In the genomic region with DNA sequence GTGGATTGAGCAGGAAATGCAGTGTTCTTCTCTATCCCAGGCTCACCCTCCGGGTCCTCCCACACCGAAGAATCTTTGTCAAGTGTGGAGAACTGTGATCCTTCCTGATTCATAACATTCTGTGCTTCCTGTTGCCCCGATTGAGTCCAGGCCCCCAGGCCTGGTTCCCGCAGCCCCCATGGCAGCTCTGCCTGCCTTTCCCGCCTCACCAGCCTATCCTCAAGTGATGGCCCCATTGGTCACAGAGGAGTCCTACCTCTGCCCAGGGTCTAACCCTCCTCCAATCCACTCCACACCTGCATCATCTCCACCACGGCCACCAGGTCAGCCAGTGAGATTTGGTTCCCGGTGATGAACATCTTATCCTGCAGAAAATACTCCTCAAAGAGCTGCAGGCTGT, we compare ENCODE assay signal across 4 cellular contexts. TPM values are rescaled to one million over a fixed set of nuclear protein-coding genes. Genes with fewer than 3 reads are reported as not detected.
"Had no signal": no experiment of that assay in that cellular context is flagged by ENCODE, and none has a peak within 500 bp of the region (broad histone marks: within the 10 kb centered on the region; RNA-seq: fewer than 3 reads in every experiment).

No MANE protein-coding gene starts in this region.

RNA-seq across cellular contexts. Expression of a gene that starts 5.5 kb away (rescaled TPM):
- total RNA-seq: GM23248, HFFc6, HT1080 had no signal

RNA-seq across cellular contexts. Expression of a gene that starts 19.8 kb away (rescaled TPM):
- total RNA-seq: HepG2 had no signal

RNA-seq across cellular contexts. Expression of a gene that starts 33.1 kb away (rescaled TPM):
- total RNA-seq: GM23248 had no signal
